25 cellular contexts compared by ENCODE assay signal in genomic region chr5:122150128-122150685, GRCh38. TPM values are rescaled to one million over a fixed set of nuclear protein-coding genes. Genes with fewer than 3 reads are reported as not detected.
A peak's percentile ranks its signal among the peaks of the same experiment; 100 is the strongest.
DNase-seq lines count a peak whose midpoint lies in the region; ATAC-seq and TF ChIP-seq lines count a peak whose summit lies in the region.
"Had no signal": no experiment of that assay in that cellular context is flagged by ENCODE, and none has a peak within 500 bp of the region (broad histone marks: within the 10 kb centered on the region; RNA-seq: fewer than 3 reads in every experiment).

No MANE protein-coding gene starts in this region.

- BruUV-seq in IMR-90 (replicated peaks; lab: Mats Ljungman, UMichigan), result no TSS peak

- H2BK20ac ChIP-seq in IMR-90 (ENCODE audit: low read depth, low read length), result no peak overlapping the region

- WGBS in IMR-90 (ENCODE audit: extremely low coverage in 2 of 2, insufficient read length in 1 of 2), 2 experiments, result no CpG with 5 or more reads among the region's 4 CpGs
- 51 to 56% methylated on average over 4 of the region's 4 CpGs for WGBS in thyroid gland, 2 donors

- no peak overlapping the region for H2AK9ac ChIP-seq in IMR-90 (replicated peaks; ENCODE audit: low read depth, low read length, poor library complexity)

- dilution Hi-C loops in IMR-90 (cut with HindIII; ENCODE audit: low sequenced_read_pairs, unreplicated experiment), result no loop called here

- TF ChIP-seq CTCF in AG10803 (conservative IDR thresholded peaks at IDR 0.05; ENCODE audit: low read length) (no peak), IMR-90 (conservative IDR thresholded peaks at IDR 0.05; ENCODE audit: low read depth, low read length) (no peak), thyroid gland (IDR thresholded peaks at IDR 0.05) (no peak)

- H2BK120ac ChIP-seq in IMR-90 (ENCODE audit: low read depth, low read length), result peak overlapping the region; percentile 75

- no peaks in the 10 kb centered on the region for H3K9me3 ChIP-seq in IMR-90 (ENCODE audit: control insufficient read depth, insufficient read depth, low read length)
- no peaks in the 10 kb centered on the region for H3K9me3 ChIP-seq in adipocyte (ENCODE audit: control insufficient read depth, low read length)
- H3K9me3 ChIP-seq in muscle layer of colon (ENCODE audit: low read length), result no peaks in the 10 kb centered on the region
- H3K9me3 ChIP-seq in thyroid gland, result no peaks in the 10 kb centered on the region
- H3K9me3 ChIP-seq: ascending aorta, lower lobe of right lung had no signal

- CTCF ChIA-PET in IMR-90 (lab: Yijun Ruan, JAX), result interaction anchor here (0.7 kb wide), 1 partner anchor 14 kb away, joined by 4 read pairs; no protein-coding TSS in a partner anchor

- no peak overlapping the region for H3K9ac ChIP-seq in IMR-90 (ENCODE audit: low read depth, low read length)
- H3K9ac ChIP-seq in adipocyte (ENCODE audit: low read length), result peak overlapping the region; percentile 62
- H3K9ac ChIP-seq in muscle layer of colon (ENCODE audit: low read length), result no peak overlapping the region

- peaks cover 10 to 21% of the 10 kb centered on the region in 2 experiments; a peak in 3 of 4 replicates for H3K79me1 ChIP-seq in IMR-90 (ENCODE audit: low read depth in 1 of 2, low read length in 2 of 2)

- H3K27me3 ChIP-seq in IMR-90 (ENCODE audit: control insufficient read depth, insufficient read depth, low read length), result no peaks in the 10 kb centered on the region
- no peaks in the 10 kb centered on the region for H3K27me3 ChIP-seq in adipocyte (replicated peaks; ENCODE audit: control insufficient read depth, insufficient read depth, low read length)
- H3K27me3 ChIP-seq in muscle layer of colon (ENCODE audit: control insufficient read depth in 1 of 2, insufficient read depth in 2 of 2, low read length in 2 of 2), result no peaks in the 10 kb centered on the region
- H3K27me3 ChIP-seq in thyroid gland, result no peaks in the 10 kb centered on the region
- H3K27me3 ChIP-seq: ascending aorta had no signal

- no peak overlapping the region for H2BK5ac ChIP-seq in IMR-90 (ENCODE audit: low read depth, low read length, poor library complexity, severe bottlenecking)

- peak overlapping the region; percentile 53; the same call in 1 of the 2 replicates for H3K18ac ChIP-seq in IMR-90 (ENCODE audit: low read depth, low read length)

- in situ Hi-C loops in IMR-90 (cut with MboI; ENCODE audit: low sequenced_read_pairs), result loop anchor here (10.0 kb wide), 1 partner anchor 185 kb away; the partner anchor contains the start of gene SRFBP1

- TF ChIP-seq POLR2A in IMR-90 (IDR thresholded peaks at IDR 0.05; ENCODE audit: low read depth, low read length) (no peak), thyroid gland (IDR thresholded peaks at IDR 0.05) (no peak)

- peak overlapping the region; percentile 18; the same call in 1 of the 2 replicates for H3K4me2 ChIP-seq in IMR-90 (ENCODE audit: low read depth, low read length)

- DNase-seq in AG10803 (ENCODE audit: low read depth), result peak; percentile 69
- peak; percentile 59 for DNase-seq in IMR-90
- no peak for DNase-seq in adipocyte (ENCODE audit: low read depth)
- no peak for DNase-seq in activated T-cell treated with anti-CD3 and anti-CD28 coated beads, Interleukin-2, amount 50 U/mL, for 48 hours
- DNase-seq in thyroid gland, result no peak
- DNase-seq: activated CD4-positive, alpha-beta T cell treated with anti-CD3 and anti-CD28 coated beads for 4 hours; CD4-positive, alpha-beta T cell; DMS153; effector memory CD8-positive, alpha-beta T cell; GF-D8; H9; lower lobe of right lung; MM.1S; NCI-H345; NK-92 treated with Interleukin-12 subunit alpha and Interleukin-12 subunit beta, amount 100 ng/mL, for 24 hours; RPMI8226; stimulated activated CD4-positive, alpha-beta T cell treated with anti-CD3 and anti-CD28 coated beads, Interleukin-4, amount 100 ng/mL, for 1 hour; stimulated activated naive CD4-positive, alpha-beta T cell treated with Interleukin-2 at 50 U/mL for 16 hours had no signal

- no peak overlapping the region for H2AFZ ChIP-seq in IMR-90 (replicated peaks; ENCODE audit: low read length, poor library complexity)

- H3K4me3 ChIP-seq in AG10803 (ENCODE audit: low read length) (no peak overlapping the region), IMR-90 (ENCODE audit: insufficient read depth, low read depth, low read length) (no peak overlapping the region), adipocyte (ENCODE audit: low read length) (peak overlapping the region; percentile 26), muscle layer of colon (ENCODE audit: low read depth in 1 of 2, low read length in 2 of 2) (no peak overlapping the region), thyroid gland (replicated peaks in 1 of 3) (no peak overlapping the region)
- H3K4me3 ChIP-seq: ascending aorta, K562, lower lobe of right lung had no signal

- H3K23ac ChIP-seq in IMR-90 (ENCODE audit: low read depth, low read length), result no peak overlapping the region; the same call in 1 of the 2 replicates

- peak overlapping the region; percentile 28; the same call in 1 of the 3 replicates for H2BK15ac ChIP-seq in IMR-90 (ENCODE audit: low read depth, low read length)

- peak overlapping the region; percentile 25; the same call in 1 of the 2 replicates for H2AK5ac ChIP-seq in IMR-90 (ENCODE audit: low read depth, low read length)

- no peak overlapping the region for H3K56ac ChIP-seq in IMR-90 (ENCODE audit: extremely low read depth, insufficient read depth, low read length)

- no peak overlapping the region for H3K27ac ChIP-seq in IMR-90 (ENCODE audit: insufficient read depth, low read length)
- H3K27ac ChIP-seq in muscle layer of colon (ENCODE audit: low read depth, low read length), result peak overlapping the region; percentile 46
- no peak overlapping the region for H3K27ac ChIP-seq in thyroid gland
- H3K27ac ChIP-seq: ascending aorta, lower lobe of right lung had no signal

- POLR2A ChIA-PET in IMR-90 (lab: Charles Lee; ENCODE audit: unreplicated experiment), result no interaction called here

- H3K14ac ChIP-seq in IMR-90 (replicated peaks; ENCODE audit: low read depth, low read length), result no peak overlapping the region

- H3K4ac ChIP-seq in IMR-90 (ENCODE audit: low read depth, low read length), result peak overlapping the region; percentile 59; the same call in 1 of the 2 replicates

- peaks cover 21% of the 10 kb centered on the region for H3K9me1 ChIP-seq in IMR-90 (ENCODE audit: insufficient read depth, low read length)

- H4K20me1 ChIP-seq in IMR-90 (ENCODE audit: insufficient read depth, low read length), result no peaks in the 10 kb centered on the region

- peaks cover 30% of the 10 kb centered on the region for H3K4me1 ChIP-seq in IMR-90 (ENCODE audit: control insufficient read depth, insufficient read depth, low read length)
- H3K4me1 ChIP-seq in adipocyte (ENCODE audit: control insufficient read depth, insufficient read depth, low read length), result peaks cover 60% of the 10 kb centered on the region
- peaks cover 64% of the 10 kb centered on the region for H3K4me1 ChIP-seq in muscle layer of colon (ENCODE audit: insufficient read depth, low read length)
- peaks cover 24 to 36% of the 10 kb centered on the region in 2 donors for H3K4me1 ChIP-seq in thyroid gland
- H3K4me1 ChIP-seq: lower lobe of right lung had no signal

- TF ChIP-seq RAD21 in IMR-90 (IDR thresholded peaks at IDR 0.05; ENCODE audit: low read length), result no peak

- H4K8ac ChIP-seq in IMR-90 (ENCODE audit: low read depth in 2 of 2, low read length in 2 of 2), result no peak overlapping the region

- H4K5ac ChIP-seq in IMR-90 (ENCODE audit: low read depth, low read length), result 0 out of 2 replicates have a peak overlapping the region, but pooled peaks have one; percentile 60

- H3K36me3 ChIP-seq in IMR-90 (ENCODE audit: control insufficient read depth, insufficient read depth, low read length) (no peaks in the 10 kb centered on the region), adipocyte (ENCODE audit: control insufficient read depth, insufficient read depth, low read length, severe bottlenecking) (peaks cover 5% of the 10 kb centered on the region), muscle layer of colon (ENCODE audit: insufficient read depth, low read length) (no peaks in the 10 kb centered on the region), thyroid gland (no peaks in the 10 kb centered on the region)
- H3K36me3 ChIP-seq: ascending aorta, lower lobe of right lung had no signal

- no peak for ATAC-seq in IMR-90 (ENCODE audit: low read depth)
- ATAC-seq in HG03432 (IDR thresholded peaks at IDR 0.05; ENCODE audit: unreplicated experiment), result no peak
- ATAC-seq in HG02623 (IDR thresholded peaks at IDR 0.05; ENCODE audit: unreplicated experiment), result no peak
- ATAC-seq: effector memory CD8-positive, alpha-beta T cell; esophagus mucosa; lower lobe of right lung had no signal

- intact Hi-C loops in IMR-90 (cut with micrococcal nuclease) (no loop called here), thyroid gland (cut with DNase I) (no loop called here)

- peak overlapping the region; percentile 60 for H4K91ac ChIP-seq in IMR-90 (ENCODE audit: insufficient read depth, low read depth, low read length)

TF ChIP-seq in IMR-90, 13 proteins besides CTCF, POLR2A, EP300 and RAD21 (continues in another document):
- TF ChIP-seq RFX5 (IDR thresholded peaks at IDR 0.05; ENCODE audit: low read depth, low read length), result no peak
- TF ChIP-seq SMC3 (IDR thresholded peaks at IDR 0.05; ENCODE audit: low read depth, low read length), result no peak
- no peak for TF ChIP-seq ELK1 (IDR thresholded peaks at IDR 0.05; ENCODE audit: borderline replicate concordance, low read depth, low read length)
- TF ChIP-seq MAFK (IDR thresholded peaks at IDR 0.05; ENCODE audit: low read depth, low read length), result no peak; the same call in 1 of the 2 replicates
- no peak for TF ChIP-seq FOS (IDR thresholded peaks at IDR 0.05; ENCODE audit: low read depth, low read length)

RNA-seq across cellular contexts. Expression of gene ZNF474, which starts 20.9 kb away (rescaled TPM):
- total RNA-seq in IMR-90 (2012; rRNA removed), result 0.54 and 0.56 TPM in 2 replicates
- polyA plus RNA-seq in IMR-90 (2012; rRNA removed), result 0.19 and 0.24 TPM in 2 replicates
- 0.02 and 0.13 TPM in 2 replicates for polyA plus RNA-seq in IMR-90 (2012; cell fraction: cytosol; rRNA removed)
- 0.15 and 0.34 TPM in 2 replicates for polyA plus RNA-seq in IMR-90 (2012; cell fraction: nucleus; rRNA removed; ENCODE audit: low replicate concordance)
- 1 to 10 TPM in 1 of 4 donors, under 1 TPM in 2, not detected in 1; 0.33 to 1.5 (median 0.54) TPM for total RNA-seq in thyroid gland
- total RNA-seq: activated T-helper 1 cell treated with anti-CD3 and anti-CD28 coated beads, Interleukin-12 subunit alpha, Interleukin-12 subunit beta, Interleukin-2, Interleukin-4 antibody, amounts not matched to agents 30 ng/mL and 10 ng/mL and 1 ng/mL, durations not matched to agents 14 hours and 24 hours and 36 hours; ascending aorta; esophagus mucosa; H9 had no signal

Comparison
In these comparisons a context has a peak if more than half of its experiments do, and no peak if none do; other contexts are left out.
1. DNase-seq: peak in AG10803 (single experiment) and IMR-90 (single experiment); none in adipocyte (single experiment), activated T-cell treated with anti-CD3 and anti-CD28 coated beads, Interleukin-2, amount 50 U/mL, for 48 hours (0 of 2) and thyroid gland (0 of 2).